In genomic region chr3:194518652-194519051, GRCh38 we compare ENCODE assay signal across 27 cellular contexts. TPM values are rescaled to one million over a fixed set of nuclear protein-coding genes. Genes with fewer than 3 reads are reported as not detected.
DNase-seq lines count a peak whose midpoint lies in the region; ATAC-seq, FAIRE-seq and TF ChIP-seq lines count a peak whose summit lies in the region.
"Had no signal": no experiment of that assay in that cellular context is flagged by ENCODE, and none has a peak within 500 bp of the region (broad histone marks: within the 10 kb centered on the region; RNA-seq: fewer than 3 reads in every experiment).

No MANE protein-coding gene starts in this region.

- H2AFZ ChIP-seq in GM12878 (ENCODE audit: control insufficient read depth, low read depth, low read length): no peak overlapping the region

- H3K4me1 Mint-ChIP-seq in Caco-2 (ENCODE audit: low read depth, unreplicated experiment): peaks cover 31% of the 10 kb centered on the region
- H3K4me1 Mint-ChIP-seq: brain had no signal

- H3K4me3 Mint-ChIP-seq in Caco-2 (ENCODE audit: unreplicated experiment): no peak overlapping the region
- H3K4me3 Mint-ChIP-seq: activated T-cell treated with anti-CD3 and anti-CD28 coated beads, Interleukin-2, amount 50 U/mL, for 72 hours; brain; dendritic cell treated with granulocyte-macrophage colony-stimulating factor and Interleukin-4, amounts not matched to agents 40 ng/mL and 50 ng/mL, for 4 days; naive thymus-derived CD4-positive, alpha-beta T cell; stimulated activated effector memory CD8-positive, alpha-beta T cell treated with anti-CD3 and anti-CD28 coated beads, Interleukin-12 subunit alpha, Interleukin-12 subunit beta, amount 100 ng/mL, for 72 hours had no signal

- H3K9me3 Mint-ChIP-seq in Caco-2 (ENCODE audit: unreplicated experiment): peaks cover 9% of the 10 kb centered on the region
- H3K9me3 Mint-ChIP-seq: brain; dendritic cell treated with granulocyte-macrophage colony-stimulating factor and Interleukin-4, amounts not matched to agents 40 ng/mL and 50 ng/mL, for 4 days; stimulated activated effector memory CD8-positive, alpha-beta T cell treated with anti-CD3 and anti-CD28 coated beads, Interleukin-12 subunit alpha, Interleukin-12 subunit beta, amount 100 ng/mL, for 72 hours had no signal

- no peak for TF ChIP-seq POLR2A in GM12878 (IDR thresholded peaks at IDR 0.05; ENCODE audit: low read depth, low read length)

- no peak overlapping the region for H3K4me2 ChIP-seq in GM12878 (ENCODE audit: control insufficient read depth, insufficient read depth)

- no peaks in the 10 kb centered on the region for H3K27me3 Mint-ChIP-seq in Caco-2 (ENCODE audit: insufficient read depth, unreplicated experiment)
- H3K27me3 Mint-ChIP-seq: dendritic cell treated with granulocyte-macrophage colony-stimulating factor and Interleukin-4, amounts not matched to agents 40 ng/mL and 50 ng/mL, for 4 days had no signal

- H4K20me1 ChIP-seq in GM12878 (ENCODE audit: control insufficient read depth, insufficient read depth): no peaks in the 10 kb centered on the region

- H3K79me2 ChIP-seq in GM12878 (ENCODE audit: control insufficient read depth, insufficient read depth, low read length): no peaks in the 10 kb centered on the region

- H3K36me3 ChIP-seq in Caco-2 (ENCODE audit: control insufficient read depth, insufficient read depth, low read length): no peaks in the 10 kb centered on the region
- no peaks in the 10 kb centered on the region for H3K36me3 ChIP-seq in HEK293 (ENCODE audit: control insufficient read depth in 2 of 2, insufficient read depth in 1 of 2, low read length in 2 of 2)
- no peaks in the 10 kb centered on the region for H3K36me3 ChIP-seq in GM12878 (ENCODE audit: control insufficient read depth in 2 of 2, insufficient read depth in 2 of 2, low read length in 1 of 2)
- H3K36me3 ChIP-seq: pancreas, sigmoid colon, thoracic aorta had no signal

- no TSS peak for BruUV-seq in Caco-2 (replicated peaks; lab: Mats Ljungman, UMichigan)
- no TSS peak for BruUV-seq in GM12878 (replicated peaks; lab: Mats Ljungman, UMichigan)

- RAD21 ChIA-PET in GM12878 (lab: Charles Lee; ENCODE audit: unreplicated experiment): no interaction called here

- H3K27me3 ChIP-seq in Caco-2 (replicated peaks; ENCODE audit: control insufficient read depth, insufficient read depth, low read length) (no peaks in the 10 kb centered on the region), GM12878 (replicated peaks in 1 of 2; ENCODE audit: control insufficient read depth in 2 of 2, insufficient read depth in 2 of 2, low read length in 1 of 2) (no peaks in the 10 kb centered on the region)
- H3K27me3 ChIP-seq: pancreas, sigmoid colon had no signal

- TF ChIP-seq RAD21 in GM12878 (IDR thresholded peaks at IDR 0.05; ENCODE audit: insufficient read depth, low read depth, low read length): no peak

- POLR2A ChIA-PET in Caco-2 (lab: Charles Lee) (no interaction called here), HEK293 (lab: Yijun Ruan, JAX) (no interaction called here), GM12878 (lab: Charles Lee) (no interaction called here)

- peaks cover 5% of the 10 kb centered on the region for H3K36me3 Mint-ChIP-seq in Caco-2 (ENCODE audit: insufficient read depth, unreplicated experiment)
- H3K36me3 Mint-ChIP-seq: brain had no signal

- intact Hi-C loops in Caco-2 (cut with micrococcal nuclease; ENCODE audit: unreplicated experiment) (no loop called here), GM12878 (cut with micrococcal nuclease; ENCODE audit: unreplicated experiment) (no loop called here)

- H3K27ac Mint-ChIP-seq in Caco-2 (ENCODE audit: unreplicated experiment): peak overlapping the region; percentile 88
- H3K27ac Mint-ChIP-seq: activated T-cell treated with anti-CD3 and anti-CD28 coated beads, Interleukin-2, amount 50 U/mL, for 72 hours; brain; dendritic cell treated with granulocyte-macrophage colony-stimulating factor and Interleukin-4, amounts not matched to agents 40 ng/mL and 50 ng/mL, for 4 days; naive thymus-derived CD4-positive, alpha-beta T cell; stimulated activated effector memory CD8-positive, alpha-beta T cell treated with anti-CD3 and anti-CD28 coated beads, Interleukin-12 subunit alpha, Interleukin-12 subunit beta, amount 100 ng/mL, for 72 hours had no signal

- no peak for FAIRE-seq in GM12878 (lab: Jason Lieb, UNC)
- FAIRE-seq: endothelial cell of umbilical vein, GM18507, pancreas had no signal

- no peak for ATAC-seq in GM12878
- no peak for ATAC-seq in HG02852 (IDR thresholded peaks at IDR 0.05; ENCODE audit: unreplicated experiment)
- no peak for ATAC-seq in HG02970 (IDR thresholded peaks at IDR 0.05; ENCODE audit: low FRiP score, unreplicated experiment)
- ATAC-seq: activated T-cell treated with anti-CD3 and anti-CD28 coated beads, Interleukin-2, amount 50 U/mL, for 72 hours; HCT116; left cardiac atrium; naive thymus-derived CD4-positive, alpha-beta T cell; Right ventricle myocardium inferior; stimulated activated effector memory CD8-positive, alpha-beta T cell treated with anti-CD3 and anti-CD28 coated beads, Interleukin-12 subunit alpha, Interleukin-12 subunit beta, amount 100 ng/mL, for 72 hours had no signal

- CTCF ChIA-PET in Caco-2 (lab: Charles Lee) (no interaction called here), HEK293 (lab: Yijun Ruan, JAX) (interaction anchor here (0.6 to 1.3 kb wide), 2 partner anchors 47 to 77 kb away, joined by 3 read pairs; no protein-coding TSS in a partner anchor), GM12878 (lab: Yijun Ruan, JAX) (no interaction called here)

- WGBS in GM12878 (ENCODE audit: insufficient coverage, insufficient replicate concordance, low lambda C conversion rate, missing lambda C conversion rate): 21% methylated on average over 2 of the region's 2 CpGs

- H3K9ac ChIP-seq in GM12878 (ENCODE audit: control insufficient read depth, insufficient read depth, low read length): no peak overlapping the region

- H3K9me3 ChIP-seq in Caco-2 (no peaks in the 10 kb centered on the region), HEK293 (ENCODE audit: control insufficient read depth, insufficient read depth, low read depth, low read length) (no peaks in the 10 kb centered on the region), GM12878 (replicated peaks; ENCODE audit: control insufficient read depth, insufficient read depth, low read length) (peaks cover 13% of the 10 kb centered on the region)
- H3K9me3 ChIP-seq: pancreas, sigmoid colon, thoracic aorta had no signal

- SMC1A ChIA-PET in GM12878 (lab: Charles Lee; ENCODE audit: uncharacterized antibody, unreplicated experiment): interaction anchor here (1.0 kb wide), 1 partner anchor 47 kb away, joined by 3 read pairs; no protein-coding TSS in a partner anchor

- in situ Hi-C loops in GM12878 (cut with MboI): no loop called here

- TF ChIP-seq EP300 in GM12878 (IDR thresholded peaks at IDR 0.05; ENCODE audit: borderline replicate concordance in 1 of 2, control insufficient read depth in 1 of 2, low read depth in 2 of 2, low read length in 2 of 2): no peak

- no peak overlapping the region for H3K27ac ChIP-seq in HEK293 (ENCODE audit: extremely low read depth, low read depth, low read length)
- no peak overlapping the region for H3K27ac ChIP-seq in GM12878 (ENCODE audit: control insufficient read depth, insufficient read depth)
- H3K27ac ChIP-seq: pancreas, sigmoid colon, thoracic aorta had no signal

- H3K4me1 ChIP-seq in Caco-2 (peaks cover 54% of the 10 kb centered on the region), HEK293 (ENCODE audit: control insufficient read depth, insufficient read depth, low read length) (no peaks in the 10 kb centered on the region), GM12878 (ENCODE audit: control insufficient read depth, insufficient read depth, low read length) (peaks cover 19% of the 10 kb centered on the region; the same call in 1 of the 2 replicates)
- H3K4me1 ChIP-seq: sigmoid colon had no signal

- DNase-seq in Caco-2 (no peak), GM12878 (ENCODE audit: low read depth, low spot score) (no peak), iris pigment epithelial cell (ENCODE audit: low read depth) (peak; percentile 71), D341Med (ENCODE audit: low spot score) (no peak)
- DNase-seq: activated CD4-positive, CD25-positive, alpha-beta regulatory T cell treated with anti-CD3 and anti-CD28 coated beads, Interleukin-2, amount 50 U/mL, for 72 hours; activated naive CD4-positive, alpha-beta T cell treated with anti-CD3 and anti-CD28 coated beads, Interleukin-2, amount 50 U/mL, for 16 hours; activated T-cell treated with anti-CD3 and anti-CD28 coated beads, Interleukin-2, amount 50 U/mL, for 72 hours; DMS79 treated with DMSO at 0.1 percent for 48 hours; left cardiac atrium; naive thymus-derived CD4-positive, alpha-beta T cell; NCI-H1417; NCI-H2107; NCI-H526 treated with DMSO at 0.1 percent for 48 hours; pancreas; sigmoid colon; T1000 had no signal

- TF ChIP-seq CTCF in Caco-2 (IDR thresholded peaks at IDR 0.05; ENCODE audit: insufficient read depth in 1 of 2, low read depth in 1 of 2, low read length in 1 of 2, severe bottlenecking in 1 of 2, unreplicated experiment in 1 of 2): no peak
- TF ChIP-seq CTCF in HEK293 (tag by site-specific recombination; IDR thresholded peaks at IDR 0.05): no peak
- TF ChIP-seq CTCF in GM12878 (IDR thresholded peaks at IDR 0.05 in 2 of 3, conservative IDR thresholded peaks at IDR 0.05 in 1 of 3; ENCODE audit: control insufficient read depth in 2 of 3, extremely low read depth in 1 of 3, insufficient read depth in 1 of 3, low read depth in 3 of 3, low read length in 3 of 3): no peak

- H3K4me3 ChIP-seq in Caco-2 (ENCODE audit: low read depth, low read length): no peak overlapping the region
- no peak overlapping the region for H3K4me3 ChIP-seq in HEK293 (ENCODE audit: low read depth, low read length)
- H3K4me3 ChIP-seq in GM12878: no peak overlapping the region
- H3K4me3 ChIP-seq: pancreas, sigmoid colon, thoracic aorta had no signal

RNA-seq across cellular contexts. Expression of gene ATP13A3, which starts 31.9 kb away (rescaled TPM):
- total RNA-seq in Caco-2 (2022) (181 and 183 TPM in 2 replicates), GM12878 (2014; rRNA removed) (91.0 and 126 TPM in 2 replicates), GM12878 (2014; rRNA removed; fragmentation: Illumina TruSeq; extraction: Trizol) (89.9 and 90.2 TPM in 2 replicates), GM12878 (2021) (88.4 and 108 TPM in 2 replicates)
- 462 and 491 TPM in 2 replicates for total RNA-seq in GM12878 (2013; cell fraction: nucleolus; rRNA removed)
- polyA plus RNA-seq in GM12878 (2011; ENCODE audit: low read depth): 15.6 TPM
- polyA plus RNA-seq in GM12878 (2011; rRNA removed) (106 and 188 TPM in 2 replicates), GM12878 (2014; fragmentation: Illumina TruSeq; extraction: Trizol) (75.6 and 83.3 TPM in 2 replicates), GM12878 (2014; fragmentation: Nextera tagmentation; extraction: Ambion mirVana) (10 to 100 TPM; 14.0 to 17.7 TPM), GM12878 (2014; rRNA removed) (54.4 and 63.3 TPM in 2 replicates), GM12878 (2016; fragmentation: Nextera tagmentation; extraction: Ambion mirVana) (10 to 100 TPM; 15.6 to 25.2 TPM)
- polyA plus RNA-seq in GM12878 (2011; cell fraction: cytosol; rRNA removed): 36.1 and 36.9 TPM in 2 replicates
- polyA plus RNA-seq in GM12878 (2011; cell fraction: nucleus; rRNA removed): 63.7 and 68.3 TPM in 2 replicates
- 23.8 and 32.6 TPM in 2 replicates for polyA plus RNA-seq in GM12878 (2012)
- polyA minus RNA-seq in GM12878 (2011; rRNA and poly(A)+ RNA removed): 165 and 257 TPM in 2 replicates
- 62.7 and 78.3 TPM in 2 replicates for polyA minus RNA-seq in GM12878 (2011; cell fraction: cytosol; rRNA and poly(A)+ RNA removed)
- polyA minus RNA-seq in GM12878 (2011; cell fraction: nucleus; rRNA and poly(A)+ RNA removed): 67.8 and 92.3 TPM in 2 replicates
